In genomic region chr3:126475411-126476114, GRCh38 we compare ENCODE assay signal across 8 cellular contexts.
DNase-seq lines count a peak whose midpoint lies in the region; ATAC-seq and TF ChIP-seq lines count a peak whose summit lies in the region.

Gene ZXDC, minus strand, starts transcription at chr3:126475891. Its CDS starts 26 bp downstream, at chr3:126475865.

- peak; percentile 41 for TF ChIP-seq CTCF in AG09319 (IDR thresholded peaks at IDR 0.05; ENCODE audit: low read depth, low read length)

- peak; percentile 95 for TF ChIP-seq POLR2A in GM18951 (IDR thresholded peaks at IDR 0.05; ENCODE audit: extremely low read depth, insufficient read depth, insufficient read length)

- H3K27ac ChIP-seq in caudate nucleus (ENCODE audit: low read depth, low read length) = peak within 1 kb of the TSS; percentile 85

- peak; percentile 79 for ATAC-seq in HG03175 (IDR thresholded peaks at IDR 0.05; ENCODE audit: unreplicated experiment)

- DNase-seq in AG09319 (ENCODE audit: extremely low read depth, low read depth) (peak; percentile 88), NCI-H345 (lab: John Stamatoyannopoulos, UW) (peak; percentile 89), caudate nucleus (lab: John Stamatoyannopoulos, UW) (peak; percentile 36 to 96 (median 87)), iris pigment epithelial cell (ENCODE audit: low read depth) (peak; percentile 92)
- DNase-seq in activated CD4-positive, CD25-positive, alpha-beta regulatory T cell (lab: John Stamatoyannopoulos, UW) = peak; percentile 80 to 94 (median 86)
- peak; percentile 85 to 89 for DNase-seq in stimulated activated CD4-positive, alpha-beta T cell treated with anti-CD3 and anti-CD28 coated beads, Interleukin-12 subunit alpha, Interleukin-12 subunit beta, amount 100 ng/mL, for 24 hours (ENCODE audit: low read depth in 2 of 2)

- in situ Hi-C loops in GM18951 (cut with MboI; ENCODE audit: low sequenced_read_pairs, unreplicated experiment) = no loop called here

Comparison
In these comparisons a context has a peak if more than half of its experiments do, and no peak if none do; other contexts are left out.
1. Peak in every context shown above with its lines: DNase-seq, ATAC-seq and H3K27ac ChIP-seq.